Comparison of ENCODE assay signal across 9 cellular contexts in genomic region chr21:38297193-38297592, GRCh38. TPM values are rescaled to one million over a fixed set of nuclear protein-coding genes. Genes with fewer than 3 reads are reported as not detected.
DNase-seq lines count a peak whose midpoint lies in the region; ATAC-seq and TF ChIP-seq lines count a peak whose summit lies in the region.
"Had no signal": no experiment of that assay in that cellular context is flagged by ENCODE, and none has a peak within 500 bp of the region (broad histone marks: within the 10 kb centered on the region; RNA-seq: fewer than 3 reads in every experiment).

No MANE protein-coding gene starts in this region.

- peak overlapping the region in 5 of 7 donors; percentile 13 to 94 (median 74) for H3K27ac Mint-ChIP-seq in CD4-positive, alpha-beta memory T cell

- peak overlapping the region; percentile 65 for H3K4me2 ChIP-seq in fibroblast of lung (ENCODE audit: extremely low read depth, insufficient read depth, low read length)
- no peak overlapping the region for H3K4me2 ChIP-seq in trophoblast cell (ENCODE audit: low read length)
- H3K4me2 ChIP-seq in PC-3 (ENCODE audit: low read length): no peak overlapping the region

- H2BK12ac ChIP-seq in trophoblast cell (ENCODE audit: low read length): peak overlapping the region; percentile 28

- no peak overlapping the region for H2BK120ac ChIP-seq in trophoblast cell (ENCODE audit: insufficient read depth, low read length, poor library complexity)

- H3F3A ChIP-seq in PC-3 (ENCODE audit: low read length, unreplicated experiment): no peaks in the 10 kb centered on the region

- H3K4me1 Mint-ChIP-seq in CD4-positive, alpha-beta memory T cell: peaks cover 2 to 37% (median 22%) of the 10 kb centered on the region in 4 donors

- peak overlapping the region; percentile 3 for H4K8ac ChIP-seq in trophoblast cell (ENCODE audit: low read depth, low read length)

- ATAC-seq in PC-3 (no peak), GM21529 (IDR thresholded peaks at IDR 0.05; ENCODE audit: unreplicated experiment) (no peak)

- H2BK5ac ChIP-seq in trophoblast cell (ENCODE audit: low read depth, low read length, poor library complexity): peak overlapping the region; percentile 57

- BruUV-seq in PC-3 (replicated peaks; lab: Mats Ljungman, UMichigan): no TSS peak

- H2AFZ ChIP-seq in fibroblast of lung (ENCODE audit: low read length) (no peak overlapping the region), trophoblast cell (ENCODE audit: insufficient read depth, low read length, poor library complexity) (no peak overlapping the region), PC-3 (ENCODE audit: low read length) (no peak overlapping the region)

- TF ChIP-seq CTCF in fibroblast of lung (conservative IDR thresholded peaks at IDR 0.05 in 1 of 2, IDR thresholded peaks at IDR 0.05 in 1 of 2; ENCODE audit: low read depth in 1 of 2, low read length in 2 of 2): no peak
- TF ChIP-seq CTCF in PC-3 (conservative IDR thresholded peaks at IDR 0.05; ENCODE audit: low read depth, low read length): no peak

- H2AK5ac ChIP-seq in trophoblast cell (ENCODE audit: low read length): no peak overlapping the region

- H3K18ac ChIP-seq in trophoblast cell (ENCODE audit: low read length): no peak overlapping the region

- H3K14ac ChIP-seq in trophoblast cell (ENCODE audit: low read length): no peak overlapping the region

- no peak overlapping the region for H3K23ac ChIP-seq in trophoblast cell (ENCODE audit: low read length)

- intact Hi-C loops in CD4-positive, alpha-beta memory T cell (cut with micrococcal nuclease): loop anchor here (10.0 kb wide), 1 partner anchor 52 kb away; no protein-coding TSS in a partner anchor
- intact Hi-C loops in PC-3 (cut with micrococcal nuclease): no loop called here

- no peaks in the 10 kb centered on the region for H3K9me2 ChIP-seq in PC-3 (replicated peaks; ENCODE audit: low read length)

- DNase-seq in CD4-positive, alpha-beta memory T cell: no peak
- DNase-seq in NOMO-1 treated with dmso at 0.1 percent for 144 hours (lab: John Stamatoyannopoulos, UW; ENCODE audit: unreplicated experiment) (peak; percentile 29), fibroblast of lung (ENCODE audit: low read depth in 2 of 2) (peak; percentile 58 to 89), trophoblast cell (peak; percentile 84 to 85), PC-3 (no peak)
- no peak for DNase-seq in stimulated activated CD8-positive, alpha-beta memory T cell treated with anti-CD3 and anti-CD28 coated beads, Interleukin-4, amount 100 ng/mL, for 48 hours
- no peak for DNase-seq in activated naive CD4-positive, alpha-beta T cell (lab: John Stamatoyannopoulos, UW)

- H3K27me3 Mint-ChIP-seq in CD4-positive, alpha-beta memory T cell: peaks cover 0 to 1% of the 10 kb centered on the region in 2 donors

- no peaks in the 10 kb centered on the region for H3K9me3 ChIP-seq in CD4-positive, alpha-beta memory T cell (ENCODE audit: control insufficient read depth in 1 of 2, low read length in 2 of 2)
- H3K9me3 ChIP-seq in fibroblast of lung (ENCODE audit: control insufficient read depth, insufficient read depth, low read depth, low read length): no peaks in the 10 kb centered on the region
- peaks cover 1% of the 10 kb centered on the region for H3K9me3 ChIP-seq in trophoblast cell (ENCODE audit: insufficient read depth, low read depth, low read length)
- H3K9me3 ChIP-seq in PC-3 (ENCODE audit: low read length): no peaks in the 10 kb centered on the region

- H4K12ac ChIP-seq in trophoblast cell (ENCODE audit: low read depth, low read length): no peak overlapping the region

- CTCF ChIA-PET in CD4-positive, alpha-beta memory T cell (lab: Charles Lee; ENCODE audit: partially characterized antibody): no interaction called here
- CTCF ChIA-PET in PC-3 (lab: Charles Lee): no interaction called here

- no CpG with 5 or more reads among the region's 2 CpGs for WGBS in trophoblast cell (ENCODE audit: extremely low coverage, insufficient coverage, insufficient read length)

- H3K9me3 Mint-ChIP-seq in CD4-positive, alpha-beta memory T cell: no peaks in the 10 kb centered on the region

- H3K36me3 ChIP-seq in CD4-positive, alpha-beta memory T cell (ENCODE audit: insufficient read depth, low read length): no peaks in the 10 kb centered on the region
- H3K36me3 ChIP-seq in fibroblast of lung (ENCODE audit: control insufficient read depth, insufficient read depth, low read length) (no peaks in the 10 kb centered on the region), trophoblast cell (ENCODE audit: control insufficient read depth in 1 of 2, insufficient read depth in 2 of 2, low read length in 2 of 2) (no peaks in the 10 kb centered on the region), PC-3 (ENCODE audit: low read depth, low read length) (no peaks in the 10 kb centered on the region)

- H3K4me3 ChIP-seq in CD4-positive, alpha-beta memory T cell (ENCODE audit: low read length in 2 of 2): no peak overlapping the region
- no peak overlapping the region for H3K4me3 ChIP-seq in fibroblast of lung (replicated peaks in 1 of 4; ENCODE audit: control extremely low read depth in 1 of 4, insufficient read depth in 1 of 4, low read depth in 3 of 4, low read length in 4 of 4)
- no peak overlapping the region for H3K4me3 ChIP-seq in trophoblast cell (ENCODE audit: low read depth, low read length)
- no peak overlapping the region for H3K4me3 ChIP-seq in PC-3 (ENCODE audit: low read length)

- no peak overlapping the region for H3K4me3 Mint-ChIP-seq in CD4-positive, alpha-beta memory T cell
- H3K4me3 Mint-ChIP-seq: brain had no signal

- no peaks in the 10 kb centered on the region for H3K27me3 ChIP-seq in CD4-positive, alpha-beta memory T cell (ENCODE audit: insufficient read depth, low read length)
- H3K27me3 ChIP-seq in fibroblast of lung (ENCODE audit: control insufficient read depth, insufficient read depth, low read length) (no peaks in the 10 kb centered on the region), trophoblast cell (ENCODE audit: insufficient read depth, low read length) (no peaks in the 10 kb centered on the region), PC-3 (ENCODE audit: low read length) (no peaks in the 10 kb centered on the region)

- H3K79me2 ChIP-seq in fibroblast of lung (ENCODE audit: control insufficient read depth, insufficient read depth, low read length): no peaks in the 10 kb centered on the region
- H3K79me2 ChIP-seq in trophoblast cell (ENCODE audit: control insufficient read depth, insufficient read depth, low read length, poor library complexity): no peaks in the 10 kb centered on the region
- no peaks in the 10 kb centered on the region for H3K79me2 ChIP-seq in PC-3 (ENCODE audit: low read length)

- H3K4me1 ChIP-seq in CD4-positive, alpha-beta memory T cell (ENCODE audit: insufficient read depth, low read length): peaks cover 15% of the 10 kb centered on the region
- peaks cover 23% of the 10 kb centered on the region for H3K4me1 ChIP-seq in fibroblast of lung (ENCODE audit: control insufficient read depth, extremely low read depth, insufficient read depth, low read length)
- peaks cover 14 to 19% of the 10 kb centered on the region in 2 experiments for H3K4me1 ChIP-seq in trophoblast cell (ENCODE audit: control insufficient read depth in 1 of 2, insufficient read depth in 2 of 2, low read length in 2 of 2)
- H3K4me1 ChIP-seq in PC-3 (ENCODE audit: insufficient read depth, low read length): peaks cover 18% of the 10 kb centered on the region; the same call in 1 of the 2 replicates

- peak overlapping the region; percentile 13 for H3K9ac ChIP-seq in fibroblast of lung (ENCODE audit: insufficient read depth, low read length)
- no peak overlapping the region for H3K9ac ChIP-seq in trophoblast cell (ENCODE audit: low read length)
- H3K9ac ChIP-seq in PC-3 (ENCODE audit: low read length): no peak overlapping the region

- H3K36me3 Mint-ChIP-seq in CD4-positive, alpha-beta memory T cell: no peaks in the 10 kb centered on the region
- H3K36me3 Mint-ChIP-seq: brain had no signal

- no peak overlapping the region for H3K27ac ChIP-seq in CD4-positive, alpha-beta memory T cell (ENCODE audit: low read depth, low read length)
- peak overlapping the region; percentile 52 for H3K27ac ChIP-seq in fibroblast of lung (ENCODE audit: insufficient read depth, low read length)
- H3K27ac ChIP-seq in trophoblast cell (ENCODE audit: low read depth, low read length): peak overlapping the region; percentile 71
- no peak overlapping the region for H3K27ac ChIP-seq in PC-3 (ENCODE audit: low read length)

- no peak overlapping the region for H3K4ac ChIP-seq in trophoblast cell (ENCODE audit: low read depth, low read length)

- H4K91ac ChIP-seq in trophoblast cell (ENCODE audit: low read depth, low read length): peak overlapping the region; percentile 36

- POLR2A ChIA-PET in CD4-positive, alpha-beta memory T cell (lab: Charles Lee; ENCODE audit: partially characterized antibody): no interaction called here
- POLR2A ChIA-PET in PC-3 (lab: Charles Lee; ENCODE audit: unreplicated experiment): no interaction called here

- peaks cover 8% of the 10 kb centered on the region for H3K79me1 ChIP-seq in trophoblast cell (ENCODE audit: low read length)

- H4K20me1 ChIP-seq in fibroblast of lung (ENCODE audit: control insufficient read depth, extremely low read depth, insufficient read depth, low read length): no peaks in the 10 kb centered on the region
- H4K20me1 ChIP-seq in PC-3 (ENCODE audit: low read length): no peaks in the 10 kb centered on the region

RNA-seq across cellular contexts. Expression of gene KCNJ15, which starts 40.4 kb away (rescaled TPM):
- 1 to 10 TPM in 1 of 2 experiments, under 1 TPM in 1; 0.17 to 1.1 TPM for total RNA-seq in CD4-positive, alpha-beta memory T cell
- polyA plus RNA-seq in CD4-positive, alpha-beta memory T cell: under 1 TPM; 0.47 to 0.55 TPM
- total RNA-seq in fibroblast of lung: 0.83 and 1.5 TPM in 2 replicates
- polyA plus RNA-seq in fibroblast of lung: 0.44 and 3.2 TPM in 2 replicates
- polyA plus RNA-seq in fibroblast of lung (2012): 0.20 and 1.5 TPM in 2 replicates
- polyA minus RNA-seq in fibroblast of lung (ENCODE audit: low replicate concordance): 18.1 TPM in 1 of 2 replicates, not detected in the other
- 2.3 and 2.5 TPM in 2 replicates for polyA plus RNA-seq in trophoblast cell (2013)
- 0.26 TPM in 1 of 2 replicates, not detected in the other for total RNA-seq in PC-3 (2014; rRNA removed)

Comparison
In these comparisons a context has a peak if more than half of its experiments do, and no peak if none do; other contexts are left out.
1. DNase-seq: peak in NOMO-1 treated with dmso at 0.1 percent for 144 hours (single experiment), fibroblast of lung (2 of 2) and trophoblast cell (2 of 2); none in CD4-positive, alpha-beta memory T cell (0 of 5), PC-3 (single experiment), stimulated activated CD8-positive, alpha-beta memory T cell treated with anti-CD3 and anti-CD28 coated beads, Interleukin-4, amount 100 ng/mL, for 48 hours (single experiment) and activated naive CD4-positive, alpha-beta T cell (0 of 4).
2. H3K27ac ChIP-seq: peak in fibroblast of lung (single experiment) and trophoblast cell (single experiment); none in CD4-positive, alpha-beta memory T cell (single experiment) and PC-3 (single experiment).